15 cellular contexts compared by ENCODE assay signal in genomic region chr9:96859461-96860198, GRCh38. TPM values are rescaled to one million over a fixed set of nuclear protein-coding genes. Genes with fewer than 3 reads are reported as not detected.
DNase-seq lines count a peak whose midpoint lies in the region; ATAC-seq and TF ChIP-seq lines count a peak whose summit lies in the region.
"Had no signal": no experiment of that assay in that cellular context is flagged by ENCODE, and none has a peak within 500 bp of the region (broad histone marks: within the 10 kb centered on the region; RNA-seq: fewer than 3 reads in every experiment).

No MANE protein-coding gene starts in this region.

- H3K9me3 ChIP-seq in BE2C (no peaks in the 10 kb centered on the region), MG63 (no peaks in the 10 kb centered on the region), hepatocyte (ENCODE audit: low read depth) (no peaks in the 10 kb centered on the region)
- H3K9me3 ChIP-seq: tibial nerve had no signal

- H3K27me3 ChIP-seq in BE2C = peaks cover 7% of the 10 kb centered on the region; the same call in 1 of the 2 replicates
- no peaks in the 10 kb centered on the region for H3K27me3 ChIP-seq in MG63
- H3K27me3 ChIP-seq in hepatocyte = no peaks in the 10 kb centered on the region
- H3K27me3 ChIP-seq: tibial nerve had no signal

- H3K4me1 Mint-ChIP-seq in brain = peaks cover 8% of the 10 kb centered on the region

- intact Hi-C loops in left cardiac atrium (cut with DNase I) = loop anchor here in 1 of 2 donors (5.0 kb wide), 2 partner anchors 253 to 538 kb away; no protein-coding TSS in a partner anchor

- no peaks in the 10 kb centered on the region for H3K79me2 ChIP-seq in hepatocyte

- peak overlapping the region; percentile 23 to 83 (median 36) for H3K27ac Mint-ChIP-seq in brain
- H3K27ac Mint-ChIP-seq: B cell had no signal

- no peak overlapping the region for H3K4me3 Mint-ChIP-seq in brain
- H3K4me3 Mint-ChIP-seq: activated CD4-positive, alpha-beta T cell treated with anti-CD3 and anti-CD28 coated beads, Interleukin-2, amount 10 ng/mL, durations not matched to agents 24 days and 14 days; B cell had no signal

- 63% methylated on average over 8 of the region's 8 CpGs for WGBS in hepatocyte (ENCODE audit: low lambda C conversion rate, missing lambda C conversion rate)

- ATAC-seq in left cardiac atrium (no peak), HG02642 (IDR thresholded peaks at IDR 0.05; ENCODE audit: poor library complexity, unreplicated experiment) (no peak), HG03135 (IDR thresholded peaks at IDR 0.05; ENCODE audit: unreplicated experiment) (no peak)

- H3K27me3 Mint-ChIP-seq in brain = no peaks in the 10 kb centered on the region

- H3K4me3 ChIP-seq in BE2C (ENCODE audit: low read depth, low read length) (no peak overlapping the region), MG63 (no peak overlapping the region), hepatocyte (no peak overlapping the region)
- H3K4me3 ChIP-seq: tibial nerve had no signal

- H3K4me1 ChIP-seq in BE2C (0 out of 2 replicates have a peak, but pooled peaks cover 2% of the 10 kb centered on the region), hepatocyte (ENCODE audit: insufficient read depth) (peaks cover 22% of the 10 kb centered on the region)

- H2AFZ ChIP-seq in hepatocyte = no peak overlapping the region

- H3K36me3 Mint-ChIP-seq in brain = no peaks in the 10 kb centered on the region

- DNase-seq in BE2C (peak; percentile 69), MG63 (peak; percentile 50), hepatocyte (ENCODE audit: low spot score) (peak; percentile 62), left cardiac atrium (no peak), MV-4-11 (lab: John Stamatoyannopoulos, UW) (no peak)
- DNase-seq: activated CD4-positive, alpha-beta T cell treated with anti-CD3 and anti-CD28 coated beads, Interleukin-2, amount 10 ng/mL, durations not matched to agents 24 days and 14 days; activated naive CD4-positive, alpha-beta T cell treated with Interleukin-2 at 50 U/mL for 16 hours; Kasumi-1; NCI-H345; SIG-M5 had no signal

- no peaks in the 10 kb centered on the region for H3K9me3 Mint-ChIP-seq in brain
- H3K9me3 Mint-ChIP-seq: activated CD4-positive, alpha-beta T cell treated with anti-CD3 and anti-CD28 coated beads, Interleukin-2, amount 10 ng/mL, durations not matched to agents 24 days and 14 days had no signal

- no peak overlapping the region for H3K4me2 ChIP-seq in hepatocyte

- TF ChIP-seq CTCF in BE2C (IDR thresholded peaks at IDR 0.05; ENCODE audit: low read depth, low read length) = no peak
- TF ChIP-seq CTCF in brain (conservative IDR thresholded peaks at IDR 0.05) = no peak
- no peak for TF ChIP-seq CTCF in hepatocyte (IDR thresholded peaks at IDR 0.05; ENCODE audit: poor library complexity)

- peak overlapping the region; percentile 26 for H3K27ac ChIP-seq in hepatocyte
- H3K27ac ChIP-seq: tibial nerve had no signal

- no peaks in the 10 kb centered on the region for H4K20me1 ChIP-seq in hepatocyte (ENCODE audit: insufficient read depth, poor library complexity, severe bottlenecking)

- H3K36me3 ChIP-seq in BE2C (no peaks in the 10 kb centered on the region), MG63 (no peaks in the 10 kb centered on the region), hepatocyte (replicated peaks; ENCODE audit: insufficient read depth, low read depth) (no peaks in the 10 kb centered on the region)

- H3K9me2 ChIP-seq in hepatocyte (replicated peaks; ENCODE audit: insufficient read depth) = no peaks in the 10 kb centered on the region

RNA-seq across cellular contexts. Expression of gene ZNF782, which starts 5.3 kb away (rescaled TPM):
- 3.4 TPM for polyA plus RNA-seq in BE2C (2012; ENCODE audit: insufficient read depth, insufficient read length, low read depth)
- total RNA-seq in MG63 (2014; rRNA removed; shearing (Covaris generic); ENCODE audit: low replicate concordance) = 5.1 and 6.3 TPM in 2 replicates
- 1.8 TPM for polyA plus RNA-seq in brain (ENCODE audit: insufficient read depth, low read depth, low replicate concordance)
- total RNA-seq in hepatocyte = 7.0 and 10.7 TPM in 2 replicates
- polyA plus RNA-seq in hepatocyte = 3.5 and 4.0 TPM in 2 replicates
- 1 to 10 TPM; 3.3 to 3.4 TPM for total RNA-seq in left cardiac atrium

Comparison
In these comparisons a context has a peak if more than half of its experiments do, and no peak if none do; other contexts are left out.
1. DNase-seq: peak in BE2C (single experiment), MG63 (single experiment) and hepatocyte (single experiment); none in left cardiac atrium (single experiment) and MV-4-11 (single experiment).